Comparison of ENCODE assay signal across 19 cellular contexts in genomic region chr4:169601016-169601771, GRCh38. TPM values are rescaled to one million over a fixed set of nuclear protein-coding genes. Genes with fewer than 3 reads are reported as not detected.
DNase-seq lines count a peak whose midpoint lies in the region; ATAC-seq and TF ChIP-seq lines count a peak whose summit lies in the region.
"Had no signal": no experiment of that assay in that cellular context is flagged by ENCODE, and none has a peak within 500 bp of the region (broad histone marks: within the 10 kb centered on the region; RNA-seq: fewer than 3 reads in every experiment).

No MANE protein-coding gene starts in this region.

- TF ChIP-seq CTCF in CD14-positive monocyte (IDR thresholded peaks at IDR 0.05): no peak

- H3K4me3 Mint-ChIP-seq in T-helper 17 cell: no peak overlapping the region
- H3K4me3 Mint-ChIP-seq in CD14-positive monocyte: no peak overlapping the region
- H3K4me3 Mint-ChIP-seq: activated naive CD8-positive, alpha-beta T cell treated with anti-CD3 and anti-CD28 coated beads, Interleukin-2, amount 50 U/mL, for 24 hours; CD8-positive, alpha-beta memory T cell; IgD-negative memory B cell; immature natural killer cell had no signal

- intact Hi-C loops in CD14-positive monocyte (cut with micrococcal nuclease): no loop called here

- H3K27ac Mint-ChIP-seq in T-helper 17 cell (peak overlapping the region; percentile 43), CD14-positive monocyte (peak overlapping the region in 1 of 7 donors; percentile 30)
- H3K27ac Mint-ChIP-seq: activated naive CD8-positive, alpha-beta T cell treated with anti-CD3 and anti-CD28 coated beads, Interleukin-2, amount 50 U/mL, for 24 hours; CD8-positive, alpha-beta memory T cell; IgD-negative memory B cell; immature natural killer cell had no signal

- DNase-seq in T-helper 17 cell (no peak), NCI-H2171 treated with DMSO at 0.1 percent for 48 hours (lab: John Stamatoyannopoulos, UW) (no peak), CD14-positive monocyte (ENCODE audit: low spot score) (no peak), HK-2 (ENCODE audit: unreplicated experiment) (no peak), cortex of kidney (lab: John Stamatoyannopoulos, UW) (no peak)
- DNase-seq: activated CD4-positive, alpha-beta T cell treated with anti-CD3 and anti-CD28 coated beads for 1 hour; activated effector memory CD4-positive, alpha-beta T cell treated with Interleukin-2 at 50 U/mL for 16 hours; activated naive CD8-positive, alpha-beta T cell treated with anti-CD3 and anti-CD28 coated beads, Interleukin-2, amount 50 U/mL, for 24 hours; brain microvascular endothelial cell; CD8-positive, alpha-beta memory T cell; DND-41; immature natural killer cell; MG63; upper lobe of left lung had no signal

- H3K9me3 Mint-ChIP-seq in CD14-positive monocyte: no peaks in the 10 kb centered on the region
- H3K9me3 Mint-ChIP-seq: activated naive CD8-positive, alpha-beta T cell treated with anti-CD3 and anti-CD28 coated beads, Interleukin-2, amount 50 U/mL, for 24 hours; CD8-positive, alpha-beta memory T cell; IgD-negative memory B cell; immature natural killer cell had no signal

- no peaks in the 10 kb centered on the region for H3K9me3 ChIP-seq in T-helper 17 cell (ENCODE audit: control insufficient read depth, low read length, poor library complexity, severe bottlenecking)
- H3K9me3 ChIP-seq: MG63, neutrophil, upper lobe of left lung had no signal

- peaks cover 2% of the 10 kb centered on the region for H3K36me3 Mint-ChIP-seq in T-helper 17 cell (ENCODE audit: low read depth)
- peaks cover 32 to 36% of the 10 kb centered on the region in 2 donors for H3K36me3 Mint-ChIP-seq in CD14-positive monocyte

- H3K4me1 Mint-ChIP-seq in T-helper 17 cell (peaks cover 7% of the 10 kb centered on the region), CD14-positive monocyte (peaks cover 5% of the 10 kb centered on the region)

- H3K27me3 Mint-ChIP-seq in T-helper 17 cell (no peaks in the 10 kb centered on the region), CD14-positive monocyte (ENCODE audit: low read depth in 3 of 3) (no peaks in the 10 kb centered on the region)
- H3K27me3 Mint-ChIP-seq: activated naive CD8-positive, alpha-beta T cell treated with anti-CD3 and anti-CD28 coated beads, Interleukin-2, amount 50 U/mL, for 24 hours; CD8-positive, alpha-beta memory T cell; IgD-negative memory B cell had no signal

- ATAC-seq in GM18909 (IDR thresholded peaks at IDR 0.05; ENCODE audit: poor library complexity, unreplicated experiment) (peak; percentile 58), GM21619 (IDR thresholded peaks at IDR 0.05; ENCODE audit: unreplicated experiment) (peak; percentile 51), HG03097 (IDR thresholded peaks at IDR 0.05; ENCODE audit: low FRiP score, unreplicated experiment) (peak; percentile 41), T-helper 17 cell (no peak)
- ATAC-seq: activated naive CD8-positive, alpha-beta T cell treated with anti-CD3 and anti-CD28 coated beads, Interleukin-2, amount 50 U/mL, for 24 hours had no signal

RNA-seq across cellular contexts. Expression of gene NEK1, which starts 11.2 kb away (rescaled TPM):
- 10 to 100 TPM; 11.8 to 13.5 TPM for total RNA-seq in T-helper 17 cell
- 1 to 10 TPM; 2.7 to 5.5 TPM for polyA plus RNA-seq in CD14-positive monocyte

RNA-seq across cellular contexts. Expression of gene CLCN3, which starts 19.2 kb away (rescaled TPM):
- 10 to 100 TPM; 18.4 to 27.3 TPM for total RNA-seq in T-helper 17 cell
- polyA plus RNA-seq in CD14-positive monocyte: 1 to 10 TPM; 5.4 to 7.8 TPM
